In genomic region chr11:18011633-18012313, GRCh38 we compare ENCODE assay signal across 8 cellular contexts. TPM values are rescaled to one million over a fixed set of nuclear protein-coding genes. Genes with fewer than 3 reads are reported as not detected.
A peak's percentile ranks its signal among the peaks of the same experiment; 100 is the strongest.
DNase-seq lines count a peak whose midpoint lies in the region; ATAC-seq, FAIRE-seq and TF ChIP-seq lines count a peak whose summit lies in the region.

No MANE protein-coding gene starts in this region.

- H3K27me3 ChIP-seq in SJCRH30 (no peaks in the 10 kb centered on the region), esophagus (ENCODE audit: control insufficient read depth in 1 of 2, insufficient read depth in 2 of 2, low read length in 2 of 2) (no peaks in the 10 kb centered on the region)

- H3K9me3 ChIP-seq in SJCRH30 (replicated peaks) (no peaks in the 10 kb centered on the region), esophagus (ENCODE audit: control insufficient read depth in 2 of 2, insufficient read depth in 1 of 2, low read depth in 1 of 2, low read length in 1 of 2) (no peaks in the 10 kb centered on the region)

- no peak for TF ChIP-seq POLR2A in GM12891 (IDR thresholded peaks at IDR 0.05; ENCODE audit: low read depth, low read length)

- no peaks in the 10 kb centered on the region for H3K36me3 ChIP-seq in SJCRH30
- no peaks in the 10 kb centered on the region for H3K36me3 ChIP-seq in esophagus (ENCODE audit: control insufficient read depth in 2 of 2, insufficient read depth in 2 of 2, low read length in 1 of 2)

- in situ Hi-C loops in GM13977 (cut with MboI; ENCODE audit: low pct_unique_long_range_greater_than_20kb, low sequenced_read_pairs, unreplicated experiment), result no loop called here

- peak overlapping the region; percentile 72 for H3K4me3 ChIP-seq in SJCRH30
- H3K4me3 ChIP-seq in esophagus (ENCODE audit: low read depth in 1 of 2, low read length in 2 of 2), result peak overlapping the region; percentile 61 to 70

- TF ChIP-seq CTCF in GM13977 (IDR thresholded peaks at IDR 0.05; ENCODE audit: extremely low read depth, insufficient read depth, missing control alignments), result no peak

- no peak overlapping the region for H3K27ac ChIP-seq in SJCRH30
- H3K27ac ChIP-seq in esophagus (ENCODE audit: low read depth in 2 of 2, low read length in 1 of 2), result peak overlapping the region; percentile 79 to 80

- DNase-seq in GM12891 (ENCODE audit: insufficient read length, low spot score) (peak; percentile 9), SJCRH30 (no peak), putamen (ENCODE audit: low spot score) (peak; percentile 22), GM13977 (ENCODE audit: low spot score) (no peak), NCI-H1436 treated with DMSO at 0.1 percent for 48 hours (lab: John Stamatoyannopoulos, UW) (no peak)
- DNase-seq in NK-92 treated with Interleukin-12 subunit alpha and Interleukin-12 subunit beta, amount 100 ng/mL, for 24 hours (lab: John Stamatoyannopoulos, UW), result no peak

- 50 to 58% methylated on average over 18 of the region's 18 CpGs for WGBS in esophagus, 2 donors

- no peak for ATAC-seq in HG03521 (IDR thresholded peaks at IDR 0.05; ENCODE audit: unreplicated experiment)

- H3K4me1 ChIP-seq in SJCRH30 (0 out of 2 replicates have a peak, but pooled peaks cover 3% of the 10 kb centered on the region), esophagus (ENCODE audit: control insufficient read depth in 2 of 2, insufficient read depth in 2 of 2, low read length in 1 of 2) (peaks cover 0 to 2% of the 10 kb centered on the region in 2 donors)

- peak; percentile 45 for FAIRE-seq in GM12891 (lab: Jason Lieb, UNC)

TF ChIP-seq in GM12891, 5 proteins besides CTCF, POLR2A, EP300 and RAD21:
- no peak for TF ChIP-seq SPI1 (IDR thresholded peaks at IDR 0.05; ENCODE audit: low read depth, low read length)

RNA-seq across cellular contexts. Expression of gene SERGEF, which starts 1.1 kb away (rescaled TPM):
- 29.8 TPM for polyA plus RNA-seq in GM12891 (2012; ENCODE audit: low read depth, missing spikeins)
- 13.2 and 27.5 TPM in 2 replicates for total RNA-seq in SJCRH30 (2014; rRNA removed; shearing (Covaris generic))
- polyA plus RNA-seq in esophagus, result 10 to 100 TPM; 17.2 to 39.3 TPM

RNA-seq across cellular contexts. Expression of gene TPH1, which starts 34.3 kb away (rescaled TPM):
- 0.05 TPM for polyA plus RNA-seq in GM12891 (2012; ENCODE audit: low read depth, missing spikeins)
- total RNA-seq in SJCRH30 (2014; rRNA removed; shearing (Covaris generic)), result 0.08 and 0.13 TPM in 2 replicates
- polyA plus RNA-seq in esophagus, result under 1 TPM; 0.08 to 0.26 TPM

Comparison
In these comparisons a context has a peak if more than half of its experiments do, and no peak if none do; other contexts are left out.
1. DNase-seq: peak in GM12891 (single experiment) and putamen (single experiment); none in SJCRH30 (0 of 2), NK-92 treated with Interleukin-12 subunit alpha and Interleukin-12 subunit beta, amount 100 ng/mL, for 24 hours (single experiment), GM13977 (single experiment) and NCI-H1436 treated with DMSO at 0.1 percent for 48 hours (single experiment).